In the genomic region with DNA sequence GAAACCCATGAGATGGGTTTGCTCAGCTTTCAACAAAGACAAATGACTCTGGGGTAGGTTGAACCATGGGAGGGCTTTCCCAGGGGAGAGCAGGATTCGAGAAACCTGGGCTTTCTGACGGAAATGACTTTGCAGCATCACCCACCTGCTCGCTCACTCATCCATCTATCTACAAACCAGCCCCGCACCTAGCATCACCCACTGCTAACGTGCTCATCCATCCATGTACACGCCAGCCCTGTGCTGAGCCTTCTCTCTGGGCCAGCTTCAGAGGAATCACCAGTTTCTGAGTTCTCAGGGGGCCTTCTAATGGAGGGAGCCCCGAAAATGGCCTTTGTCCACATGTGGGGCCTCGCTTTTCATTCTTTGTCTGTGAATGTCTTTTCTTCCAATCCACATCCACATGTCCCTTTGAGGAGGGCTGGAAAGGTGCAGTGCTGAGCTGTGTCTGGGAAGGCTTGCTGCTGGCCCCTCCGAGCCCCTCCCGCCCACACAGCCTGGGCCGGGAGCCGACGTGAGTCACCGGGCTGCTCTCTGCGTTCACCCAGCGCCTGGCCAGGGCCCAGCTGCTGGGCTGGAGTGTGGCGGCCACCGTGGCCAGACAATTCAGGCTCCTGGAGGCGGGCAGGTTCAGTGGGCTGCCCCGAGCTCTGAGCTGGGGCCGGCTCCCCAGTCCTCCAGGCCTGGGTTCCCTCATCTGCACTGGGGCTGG, we compare ENCODE assay signal across 8 cellular contexts. TPM values are rescaled to one million over a fixed set of nuclear protein-coding genes. Genes with fewer than 3 reads are reported as not detected.
DNase-seq lines count a peak whose midpoint lies in the region; ATAC-seq, FAIRE-seq and TF ChIP-seq lines count a peak whose summit lies in the region.

No MANE protein-coding gene starts in this region.

- DNase-seq in GM04503 (ENCODE audit: low read depth) = peak; percentile 51
- peak; percentile 94 for DNase-seq in hepatic stellate cell (ENCODE audit: low spot score)
- peak; percentile 78 for DNase-seq in retinal pigment epithelial cell (ENCODE audit: low read depth)
- DNase-seq in NK-92 (lab: John Stamatoyannopoulos, UW; ENCODE audit: unreplicated experiment) = no peak
- no peak for DNase-seq in D721Med (ENCODE audit: insufficient read length, low spot score)
- no peak for DNase-seq in activated T-helper 2 cell treated with anti-CD3 and anti-CD28 coated beads, Interferon-gamma antibody, Interleukin-2, Interleukin-4, amounts not matched to agents 10 μg/mL and 5 μg/mL and 100 μg/mL, durations not matched to agents 14 hours and 24 hours and 36 hours (ENCODE audit: low spot score)

- FAIRE-seq in D721Med (lab: Jason Lieb, UNC) = no peak

- no peaks in the 10 kb centered on the region for H3K27me3 Mint-ChIP-seq in activated T-helper 2 cell treated with anti-CD3 and anti-CD28 coated beads, Interferon-gamma antibody, Interleukin-2, Interleukin-4, amounts not matched to agents 10 μg/mL and 5 μg/mL and 100 μg/mL, durations not matched to agents 14 hours and 24 hours and 36 hours (ENCODE audit: low read depth)

- H3K4me3 ChIP-seq in retinal pigment epithelial cell (ENCODE audit: low read length) = no peak overlapping the region

- no peaks in the 10 kb centered on the region for H3K4me1 Mint-ChIP-seq in activated T-helper 2 cell treated with anti-CD3 and anti-CD28 coated beads, Interferon-gamma antibody, Interleukin-2, Interleukin-4, amounts not matched to agents 10 μg/mL and 5 μg/mL and 100 μg/mL, durations not matched to agents 14 hours and 24 hours and 36 hours (ENCODE audit: low read depth)

- no peaks in the 10 kb centered on the region for H3K36me3 Mint-ChIP-seq in activated T-helper 2 cell treated with anti-CD3 and anti-CD28 coated beads, Interferon-gamma antibody, Interleukin-2, Interleukin-4, amounts not matched to agents 10 μg/mL and 5 μg/mL and 100 μg/mL, durations not matched to agents 14 hours and 24 hours and 36 hours (ENCODE audit: low read depth)

- no peaks in the 10 kb centered on the region for H3K9me3 Mint-ChIP-seq in activated T-helper 2 cell treated with anti-CD3 and anti-CD28 coated beads, Interferon-gamma antibody, Interleukin-2, Interleukin-4, amounts not matched to agents 10 μg/mL and 5 μg/mL and 100 μg/mL, durations not matched to agents 14 hours and 24 hours and 36 hours

- intact Hi-C loops in activated T-helper 2 cell treated with anti-CD3 and anti-CD28 coated beads, Interferon-gamma antibody, Interleukin-2, Interleukin-4, amounts not matched to agents 10 μg/mL and 5 μg/mL and 100 μg/mL, durations not matched to agents 14 hours and 24 hours and 36 hours (cut with micrococcal nuclease) = no loop called here

- H3K4me3 Mint-ChIP-seq in activated T-helper 2 cell treated with anti-CD3 and anti-CD28 coated beads, Interferon-gamma antibody, Interleukin-2, Interleukin-4, amounts not matched to agents 10 μg/mL and 5 μg/mL and 100 μg/mL, durations not matched to agents 14 hours and 24 hours and 36 hours (ENCODE audit: low read depth) = no peak overlapping the region

- ATAC-seq in GM18870 (IDR thresholded peaks at IDR 0.05; ENCODE audit: unreplicated experiment) = no peak

- H3K27ac Mint-ChIP-seq in activated T-helper 2 cell treated with anti-CD3 and anti-CD28 coated beads, Interferon-gamma antibody, Interleukin-2, Interleukin-4, amounts not matched to agents 10 μg/mL and 5 μg/mL and 100 μg/mL, durations not matched to agents 14 hours and 24 hours and 36 hours = no peak overlapping the region

- TF ChIP-seq CTCF in retinal pigment epithelial cell (conservative IDR thresholded peaks at IDR 0.05; ENCODE audit: low read depth, low read length) (no peak), D721Med (IDR thresholded peaks at IDR 0.05; ENCODE audit: insufficient read depth, missing control alignments) (no peak)

- H3K27ac ChIP-seq in angular gyrus (ENCODE audit: low read depth, low read length) = peak overlapping the region; percentile 8

RNA-seq across cellular contexts. Expression of gene SORCS2, which starts 14.7 kb away (rescaled TPM):
- total RNA-seq in activated T-helper 2 cell treated with anti-CD3 and anti-CD28 coated beads, Interferon-gamma antibody, Interleukin-2, Interleukin-4, amounts not matched to agents 10 μg/mL and 5 μg/mL and 100 μg/mL, durations not matched to agents 14 hours and 24 hours and 36 hours = 0.02 and 0.05 TPM in 2 replicates

Comparison
In these comparisons a context has a peak if more than half of its experiments do, and no peak if none do; other contexts are left out.
1. DNase-seq: peak in GM04503 (single experiment), hepatic stellate cell (single experiment) and retinal pigment epithelial cell (single experiment); none in NK-92 (single experiment), D721Med (single experiment) and activated T-helper 2 cell treated with anti-CD3 and anti-CD28 coated beads, Interferon-gamma antibody, Interleukin-2, Interleukin-4, amounts not matched to agents 10 μg/mL and 5 μg/mL and 100 μg/mL, durations not matched to agents 14 hours and 24 hours and 36 hours (single experiment).